ENCODE assay signal across 29 cellular contexts in the genomic region with DNA sequence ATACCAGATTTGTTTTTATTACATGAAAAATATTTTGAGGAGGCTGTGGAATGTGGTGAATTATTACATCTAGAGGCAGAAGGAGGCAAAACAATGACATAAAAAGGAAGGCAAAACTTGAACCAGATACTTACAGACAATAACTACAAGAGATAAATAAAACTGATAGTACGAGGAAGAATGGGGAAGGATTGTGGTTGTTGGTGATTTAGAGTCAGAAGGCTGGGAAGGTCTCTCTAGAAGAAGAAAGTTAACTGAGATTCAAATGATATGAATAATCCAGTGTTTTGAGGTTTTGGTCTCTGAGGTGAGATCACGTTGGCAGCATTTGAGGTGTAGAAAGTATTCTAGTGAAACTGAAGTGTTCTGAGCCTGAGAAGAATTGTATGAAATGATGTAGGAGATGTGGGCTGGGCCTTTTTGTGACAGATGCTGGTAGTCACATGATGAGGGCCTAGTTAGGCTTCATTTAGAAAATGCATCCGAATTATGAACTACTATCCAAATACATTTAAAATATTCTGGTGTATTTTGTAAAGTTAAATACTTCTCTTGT.
DNase-seq lines count a peak whose midpoint lies in the region; ATAC-seq, FAIRE-seq and TF ChIP-seq lines count a peak whose summit lies in the region.
"Had no signal": no experiment of that assay in that cellular context is flagged by ENCODE, and none has a peak within 500 bp of the region (broad histone marks: within the 10 kb centered on the region; RNA-seq: fewer than 3 reads in every experiment).

No MANE protein-coding gene starts in this region.

- no peak for DNase-seq in SK-N-SH
- no peak for DNase-seq in GM12878 (ENCODE audit: low read depth, low spot score)
- DNase-seq in stimulated activated naive B cell treated with anti-CD40 and anti-IgM and Interleukin-4, amounts not matched to agents 10 μg/mL and 1 μg/mL and 100 μg/mL, for 72 hours, result no peak
- DNase-seq in Calu3, result no peak
- DNase-seq in SIG-M5 (lab: John Stamatoyannopoulos, UW), result no peak
- no peak for DNase-seq in activated CD8-positive, alpha-beta T cell treated with anti-CD3 and anti-CD28 coated beads, Interleukin-2, amount 10 ng/mL, durations not matched to agents 7 days and 5 days
- DNase-seq: 8988T; ACHN; BE2C; CD8-positive, alpha-beta memory T cell; DND-41; HCEC 1CT; Karpas-422; MV-4-11; NCI-H1105; NCI-H1436 treated with DMSO at 0.1 percent for 48 hours; NCI-H187 treated with DMSO at 0.1 percent for 48 hours; NCI-H2171 treated with DMSO at 0.1 percent for 48 hours; NCI-H345; NCI-H510A treated with DMSO at 0.1 percent for 48 hours; NCI-H748 treated with DMSO at 0.1 percent for 48 hours; Right ventricle myocardium superior; RPMI8226 had no signal

- TF ChIP-seq RAD21 in SK-N-SH (IDR thresholded peaks at IDR 0.05; ENCODE audit: low read length) (no peak), GM12878 (IDR thresholded peaks at IDR 0.05; ENCODE audit: insufficient read depth, low read depth, low read length) (no peak)

- no peaks in the 10 kb centered on the region for H3K4me1 Mint-ChIP-seq in stimulated activated naive B cell treated with anti-CD40 and anti-IgM and Interleukin-4, amounts not matched to agents 10 μg/mL and 1 μg/mL and 100 μg/mL, for 72 hours
- H3K4me1 Mint-ChIP-seq in Calu3 (ENCODE audit: low read depth, unreplicated experiment), result no peaks in the 10 kb centered on the region
- H3K4me1 Mint-ChIP-seq in activated CD8-positive, alpha-beta T cell treated with anti-CD3 and anti-CD28 coated beads, Interleukin-2, amount 10 ng/mL, durations not matched to agents 7 days and 5 days (ENCODE audit: low read depth), result no peaks in the 10 kb centered on the region
- H3K4me1 Mint-ChIP-seq: CD14-positive monocyte; CD8-positive, alpha-beta memory T cell had no signal

- H3K36me3 ChIP-seq in SK-N-SH (replicated peaks in 1 of 2; ENCODE audit: control insufficient read depth in 1 of 2, insufficient read depth in 2 of 2, low read length in 1 of 2) (no peaks in the 10 kb centered on the region), GM12878 (ENCODE audit: control insufficient read depth in 2 of 2, insufficient read depth in 2 of 2, low read length in 1 of 2) (no peaks in the 10 kb centered on the region)
- H3K36me3 ChIP-seq: BE2C had no signal

- TF ChIP-seq CTCF in SK-N-SH (IDR thresholded peaks at IDR 0.05) (no peak), GM12878 (IDR thresholded peaks at IDR 0.05 in 2 of 3, conservative IDR thresholded peaks at IDR 0.05 in 1 of 3; ENCODE audit: control insufficient read depth in 2 of 3, extremely low read depth in 1 of 3, insufficient read depth in 1 of 3, low read depth in 3 of 3, low read length in 3 of 3) (no peak), Calu3 (IDR thresholded peaks at IDR 0.05; ENCODE audit: unreplicated experiment) (no peak)

- no peak overlapping the region for H3K4me3 Mint-ChIP-seq in stimulated activated naive B cell treated with anti-CD40 and anti-IgM and Interleukin-4, amounts not matched to agents 10 μg/mL and 1 μg/mL and 100 μg/mL, for 72 hours
- H3K4me3 Mint-ChIP-seq in Calu3 (ENCODE audit: low read depth, unreplicated experiment), result no peak overlapping the region
- H3K4me3 Mint-ChIP-seq in activated CD8-positive, alpha-beta T cell treated with anti-CD3 and anti-CD28 coated beads, Interleukin-2, amount 10 ng/mL, durations not matched to agents 7 days and 5 days, result no peak overlapping the region
- H3K4me3 Mint-ChIP-seq: CD14-positive monocyte; CD8-positive, alpha-beta memory T cell had no signal

- TF ChIP-seq EP300 in SK-N-SH (IDR thresholded peaks at IDR 0.05; ENCODE audit: borderline replicate concordance in 1 of 2, low read depth in 1 of 2, low read length in 1 of 2) (no peak), GM12878 (IDR thresholded peaks at IDR 0.05; ENCODE audit: borderline replicate concordance in 1 of 2, control insufficient read depth in 1 of 2, low read depth in 2 of 2, low read length in 2 of 2) (no peak)

- RAD21 ChIA-PET in GM12878 (lab: Charles Lee; ENCODE audit: unreplicated experiment), result no interaction called here

- BruUV-seq in GM12878 (replicated peaks; lab: Mats Ljungman, UMichigan) (no TSS peak), Calu3 (replicated peaks; lab: Mats Ljungman, UMichigan) (no TSS peak)

- POLR2A ChIA-PET in SK-N-SH (lab: Yijun Ruan, JAX) (no interaction called here), GM12878 (lab: Charles Lee) (no interaction called here)
- POLR2A ChIA-PET in activated CD8-positive, alpha-beta T cell treated with anti-CD3 and anti-CD28 coated beads, Interleukin-2, amount 10 ng/mL, durations not matched to agents 7 days and 5 days (lab: Charles Lee), result no interaction called here

- no peak overlapping the region for H3K4me3 ChIP-seq in SK-N-SH (ENCODE audit: low read depth in 2 of 2, low read length in 1 of 2)
- no peak overlapping the region for H3K4me3 ChIP-seq in GM12878

- H3K9me2 ChIP-seq in SK-N-SH, result no peaks in the 10 kb centered on the region

- no peaks in the 10 kb centered on the region for H3K27me3 ChIP-seq in SK-N-SH (ENCODE audit: insufficient read depth)
- no peaks in the 10 kb centered on the region for H3K27me3 ChIP-seq in GM12878 (replicated peaks in 1 of 2; ENCODE audit: control insufficient read depth in 2 of 2, insufficient read depth in 2 of 2, low read length in 1 of 2)
- H3K27me3 ChIP-seq: BE2C had no signal

- no peak for TF ChIP-seq POLR2A in GM12878 (IDR thresholded peaks at IDR 0.05; ENCODE audit: low read depth, low read length)

- ATAC-seq in SK-N-SH treated with all-trans-retinoic acid at 6 μM for 48 hours, result no peak
- ATAC-seq in HG03439 (IDR thresholded peaks at IDR 0.05; ENCODE audit: unreplicated experiment), result peak; percentile 68
- peak; percentile 69 for ATAC-seq in GM12878
- no peak for ATAC-seq in stimulated activated naive B cell treated with anti-CD40 and anti-IgM and Interleukin-4, amounts not matched to agents 10 μg/mL and 1 μg/mL and 100 μg/mL, for 72 hours (replicated peaks)
- no peak for ATAC-seq in activated CD8-positive, alpha-beta T cell treated with anti-CD3 and anti-CD28 coated beads, Interleukin-2, amount 10 ng/mL, durations not matched to agents 7 days and 5 days
- ATAC-seq: HepG2 had no signal

- no peak overlapping the region for H3K27ac Mint-ChIP-seq in stimulated activated naive B cell treated with anti-CD40 and anti-IgM and Interleukin-4, amounts not matched to agents 10 μg/mL and 1 μg/mL and 100 μg/mL, for 72 hours
- no peak overlapping the region for H3K27ac Mint-ChIP-seq in Calu3 (ENCODE audit: unreplicated experiment)
- no peak overlapping the region for H3K27ac Mint-ChIP-seq in activated CD8-positive, alpha-beta T cell treated with anti-CD3 and anti-CD28 coated beads, Interleukin-2, amount 10 ng/mL, durations not matched to agents 7 days and 5 days
- H3K27ac Mint-ChIP-seq: CD14-positive monocyte; CD8-positive, alpha-beta memory T cell had no signal

- CTCF ChIA-PET in SK-N-SH (lab: Yijun Ruan, JAX) (no interaction called here), GM12878 (lab: Yijun Ruan, JAX) (no interaction called here), Calu3 (lab: Charles Lee) (no interaction called here)
- CTCF ChIA-PET in activated CD8-positive, alpha-beta T cell treated with anti-CD3 and anti-CD28 coated beads, Interleukin-2, amount 10 ng/mL, durations not matched to agents 7 days and 5 days (lab: Charles Lee), result no interaction called here

- H3K79me2 ChIP-seq in SK-N-SH (ENCODE audit: insufficient read depth), result no peaks in the 10 kb centered on the region
- H3K79me2 ChIP-seq in GM12878 (ENCODE audit: control insufficient read depth, insufficient read depth, low read length), result no peaks in the 10 kb centered on the region

- H3K9me3 ChIP-seq in SK-N-SH (no peaks in the 10 kb centered on the region), GM12878 (replicated peaks; ENCODE audit: control insufficient read depth, insufficient read depth, low read length) (no peaks in the 10 kb centered on the region)
- H3K9me3 ChIP-seq: BE2C had no signal

- H3K4me1 ChIP-seq in SK-N-SH (ENCODE audit: control insufficient read depth in 1 of 2, insufficient read depth in 2 of 2, low read depth in 1 of 2, low read length in 1 of 2) (no peaks in the 10 kb centered on the region; a peak in 1 of 4 replicates), GM12878 (ENCODE audit: control insufficient read depth, insufficient read depth, low read length) (no peaks in the 10 kb centered on the region)
- H3K4me1 ChIP-seq: BE2C had no signal

- H3K27ac ChIP-seq in SK-N-SH (ENCODE audit: low read depth in 2 of 2, low read length in 1 of 2) (no peak overlapping the region), GM12878 (ENCODE audit: control insufficient read depth, insufficient read depth) (no peak overlapping the region)

- FAIRE-seq in GM12878 (lab: Jason Lieb, UNC), result no peak
- FAIRE-seq: GM18507, H1, HepG2 had no signal

- in situ Hi-C loops in GM12878 (cut with MboI), result no loop called here

- 32% methylated on average over 3 of the region's 3 CpGs for WGBS in SK-N-SH (ENCODE audit: low lambda C conversion rate)
- 2% methylated on average over 3 of the region's 3 CpGs for WGBS in GM12878 (ENCODE audit: insufficient coverage, insufficient replicate concordance, low lambda C conversion rate, missing lambda C conversion rate)

- peaks cover 0 to 15% of the 10 kb centered on the region in 2 donors for H3K9me3 Mint-ChIP-seq in stimulated activated naive B cell treated with anti-CD40 and anti-IgM and Interleukin-4, amounts not matched to agents 10 μg/mL and 1 μg/mL and 100 μg/mL, for 72 hours
- peaks cover 9% of the 10 kb centered on the region for H3K9me3 Mint-ChIP-seq in Calu3 (ENCODE audit: low read depth, unreplicated experiment)
- peaks cover 14% of the 10 kb centered on the region for H3K9me3 Mint-ChIP-seq in activated CD8-positive, alpha-beta T cell treated with anti-CD3 and anti-CD28 coated beads, Interleukin-2, amount 10 ng/mL, durations not matched to agents 7 days and 5 days (ENCODE audit: insufficient read depth)

- H2AFZ ChIP-seq in SK-N-SH (ENCODE audit: low read depth) (no peak overlapping the region), GM12878 (ENCODE audit: control insufficient read depth, low read depth, low read length) (no peak overlapping the region)

- no peaks in the 10 kb centered on the region for H3K36me3 Mint-ChIP-seq in stimulated activated naive B cell treated with anti-CD40 and anti-IgM and Interleukin-4, amounts not matched to agents 10 μg/mL and 1 μg/mL and 100 μg/mL, for 72 hours
- no peaks in the 10 kb centered on the region for H3K36me3 Mint-ChIP-seq in Calu3 (ENCODE audit: insufficient read depth, unreplicated experiment)
- no peaks in the 10 kb centered on the region for H3K36me3 Mint-ChIP-seq in activated CD8-positive, alpha-beta T cell treated with anti-CD3 and anti-CD28 coated beads, Interleukin-2, amount 10 ng/mL, durations not matched to agents 7 days and 5 days (ENCODE audit: low read depth)
- H3K36me3 Mint-ChIP-seq: CD14-positive monocyte; CD8-positive, alpha-beta memory T cell had no signal

- no peak overlapping the region for H3K9ac ChIP-seq in SK-N-SH
- H3K9ac ChIP-seq in GM12878 (ENCODE audit: control insufficient read depth, insufficient read depth, low read length), result no peak overlapping the region

- SMC1A ChIA-PET in GM12878 (lab: Charles Lee; ENCODE audit: uncharacterized antibody, unreplicated experiment), result no interaction called here

- no peaks in the 10 kb centered on the region for H3K27me3 Mint-ChIP-seq in stimulated activated naive B cell treated with anti-CD40 and anti-IgM and Interleukin-4, amounts not matched to agents 10 μg/mL and 1 μg/mL and 100 μg/mL, for 72 hours
- no peaks in the 10 kb centered on the region for H3K27me3 Mint-ChIP-seq in Calu3 (ENCODE audit: unreplicated experiment)
- H3K27me3 Mint-ChIP-seq in activated CD8-positive, alpha-beta T cell treated with anti-CD3 and anti-CD28 coated beads, Interleukin-2, amount 10 ng/mL, durations not matched to agents 7 days and 5 days (ENCODE audit: low read depth), result no peaks in the 10 kb centered on the region
- H3K27me3 Mint-ChIP-seq: CD8-positive, alpha-beta memory T cell had no signal

- H3F3A ChIP-seq in SK-N-SH (replicated peaks; ENCODE audit: insufficient read depth), result no peaks in the 10 kb centered on the region

- H4K20me1 ChIP-seq in SK-N-SH (ENCODE audit: insufficient read depth) (no peaks in the 10 kb centered on the region), GM12878 (ENCODE audit: control insufficient read depth, insufficient read depth) (no peaks in the 10 kb centered on the region)

- H3K4me2 ChIP-seq in SK-N-SH, result no peak overlapping the region
- H3K4me2 ChIP-seq in GM12878 (ENCODE audit: control insufficient read depth, insufficient read depth), result no peak overlapping the region

- intact Hi-C loops in GM12878 (cut with micrococcal nuclease; ENCODE audit: unreplicated experiment) (no loop called here), Calu3 (cut with micrococcal nuclease; ENCODE audit: unreplicated experiment) (no loop called here)

Comparison
In these comparisons a context has a peak if more than half of its experiments do, and no peak if none do; other contexts are left out.
1. ATAC-seq: peak in HG03439 (single experiment) and GM12878 (single experiment); none in SK-N-SH treated with all-trans-retinoic acid at 6 μM for 48 hours (single experiment), stimulated activated naive B cell treated with anti-CD40 and anti-IgM and Interleukin-4, amounts not matched to agents 10 μg/mL and 1 μg/mL and 100 μg/mL, for 72 hours (0 of 2) and activated CD8-positive, alpha-beta T cell treated with anti-CD3 and anti-CD28 coated beads, Interleukin-2, amount 10 ng/mL, durations not matched to agents 7 days and 5 days (single experiment).